23 cellular contexts compared by ENCODE assay signal in genomic region chr6:16623029-16623653, GRCh38.
DNase-seq lines count a peak whose midpoint lies in the region; FAIRE-seq and TF ChIP-seq lines count a peak whose summit lies in the region.
"Had no signal": no experiment of that assay in that cellular context is flagged by ENCODE, and none has a peak within 500 bp of the region (broad histone marks: within the 10 kb centered on the region; RNA-seq: fewer than 3 reads in every experiment).

No MANE protein-coding gene starts in this region.

- no peaks in the 10 kb centered on the region for H3K9me3 ChIP-seq in keratinocyte (ENCODE audit: control insufficient read depth, low read depth, low read length)
- H3K9me3 ChIP-seq: heart left ventricle, ovary, SJCRH30, spleen, stomach had no signal

- dilution Hi-C loops in keratinocyte (cut with MboI; ENCODE audit: extremely low pct_ligation_motif_present, low sequenced_read_pairs): no loop called here

- H3K27me3 ChIP-seq in keratinocyte (ENCODE audit: control insufficient read depth, extremely low read depth, insufficient read depth, low read length): no peaks in the 10 kb centered on the region
- H3K27me3 ChIP-seq: cardiac muscle cell, heart left ventricle, ovary, SJCRH30, spleen, stomach had no signal

- peak; percentile 39 for FAIRE-seq in keratinocyte (lab: Jason Lieb, UNC)

- H3K4me3 ChIP-seq in AG10803 (ENCODE audit: low read length): no peak overlapping the region
- no peak overlapping the region for H3K4me3 ChIP-seq in cardiac fibroblast (replicated peaks in 1 of 2; ENCODE audit: low read depth in 2 of 2, low read length in 2 of 2)
- H3K4me3 ChIP-seq in keratinocyte (ENCODE audit: control insufficient read depth in 2 of 3, extremely low read depth in 1 of 3, insufficient read depth in 2 of 3, low read depth in 1 of 3, low read length in 3 of 3): no peak overlapping the region
- H3K4me3 ChIP-seq: cardiac muscle cell, heart left ventricle, ovary, SJCRH30, spleen, stomach had no signal

- H4K20me1 ChIP-seq in keratinocyte (ENCODE audit: control insufficient read depth, extremely low read depth, insufficient read depth, low read length): no peaks in the 10 kb centered on the region

- no peaks in the 10 kb centered on the region for H3K4me1 ChIP-seq in keratinocyte (ENCODE audit: control insufficient read depth, extremely low read depth, insufficient read depth, low read length)
- H3K4me1 ChIP-seq: SJCRH30 had no signal

- no peaks in the 10 kb centered on the region for H3K79me2 ChIP-seq in keratinocyte (ENCODE audit: control insufficient read depth, insufficient read depth, low read length)

- peak; percentile 34 for DNase-seq in AG10803 (ENCODE audit: low read depth)
- DNase-seq in M059J (ENCODE audit: low read depth): peak; percentile 53
- peak; percentile 28 to 42 for DNase-seq in cardiac fibroblast (ENCODE audit: low read depth in 2 of 2)
- no peak for DNase-seq in keratinocyte (ENCODE audit: low read depth, low spot score)
- no peak for DNase-seq in stimulated activated CD4-positive, alpha-beta T cell treated with anti-CD3 and anti-CD28 coated beads, Interleukin-1b, Interleukin-23, amount 100 ng/mL, for 48 hours
- DNase-seq in foreskin melanocyte: no peak
- DNase-seq in NK-92 (lab: John Stamatoyannopoulos, UW; ENCODE audit: unreplicated experiment): no peak
- no peak for DNase-seq in GM03348 (ENCODE audit: low spot score)
- DNase-seq: activated CD4-positive, alpha-beta T cell treated with anti-CD3 and anti-CD28 coated beads for 1 hour; activated CD8-positive, alpha-beta memory T cell treated with anti-CD3 and anti-CD28 coated beads, Interleukin-2, amount 50 U/mL, for 4 hours; activated naive CD4-positive, alpha-beta T cell treated with Interleukin-2 at 50 U/mL for 16 hours; GF-D8; heart left ventricle; KBM-7; left cardiac atrium; NCI-H1105 treated with DMSO at 0.1 percent for 48 hours; NCI-H2171 treated with DMSO at 0.1 percent for 48 hours; ovary; SJCRH30; spleen; stomach; T1000 had no signal

- no peaks in the 10 kb centered on the region for H3K36me3 ChIP-seq in keratinocyte (ENCODE audit: control insufficient read depth in 2 of 2, extremely low read depth in 1 of 2, insufficient read depth in 2 of 2, low read length in 2 of 2)
- H3K36me3 ChIP-seq: cardiac muscle cell, heart left ventricle, ovary, SJCRH30, spleen, stomach had no signal

- H3K27ac ChIP-seq in keratinocyte (ENCODE audit: control insufficient read depth, insufficient read depth, low read length): no peak overlapping the region
- H3K27ac ChIP-seq: cardiac muscle cell, ovary, SJCRH30, stomach had no signal

- H3K9me1 ChIP-seq in keratinocyte (ENCODE audit: control insufficient read depth, extremely low read depth, insufficient read depth, low read length): no peaks in the 10 kb centered on the region

- TF ChIP-seq CTCF in AG10803 (conservative IDR thresholded peaks at IDR 0.05; ENCODE audit: low read length): no peak
- TF ChIP-seq CTCF in cardiac fibroblast (IDR thresholded peaks at IDR 0.05; ENCODE audit: low read depth, low read length): no peak
- TF ChIP-seq CTCF in keratinocyte (optimal IDR thresholded peaks at IDR 0.05 in 1 of 3, IDR thresholded peaks at IDR 0.05 in 1 of 3, conservative IDR thresholded peaks at IDR 0.05 in 1 of 3; ENCODE audit: extremely low read depth in 1 of 3, insufficient read depth in 2 of 3, low read length in 3 of 3): no peak

- no peak overlapping the region for H3K4me2 ChIP-seq in keratinocyte (ENCODE audit: control insufficient read depth, extremely low read depth, insufficient read depth, low read depth, low read length)

- H2AFZ ChIP-seq in keratinocyte (ENCODE audit: control insufficient read depth, low read length): no peak overlapping the region

- H3K9ac ChIP-seq in keratinocyte (ENCODE audit: control insufficient read depth, extremely low read depth, insufficient read depth, low read length): no peak overlapping the region

Comparison
In these comparisons a context has a peak if more than half of its experiments do, and no peak if none do; other contexts are left out.
1. DNase-seq: peak in AG10803 (single experiment), M059J (single experiment) and cardiac fibroblast (2 of 2); none in keratinocyte (single experiment), stimulated activated CD4-positive, alpha-beta T cell treated with anti-CD3 and anti-CD28 coated beads, Interleukin-1b, Interleukin-23, amount 100 ng/mL, for 48 hours (single experiment), foreskin melanocyte (single experiment), NK-92 (single experiment) and GM03348 (single experiment).